ENCODE assay signal across 12 cellular contexts in genomic region chr11:3823303-3823702, GRCh38. TPM values are rescaled to one million over a fixed set of nuclear protein-coding genes. Genes with fewer than 3 reads are reported as not detected.
DNase-seq lines count a peak whose midpoint lies in the region; ATAC-seq and TF ChIP-seq lines count a peak whose summit lies in the region.
"Had no signal": no experiment of that assay in that cellular context is flagged by ENCODE, and none has a peak within 500 bp of the region (broad histone marks: within the 10 kb centered on the region; RNA-seq: fewer than 3 reads in every experiment).

No MANE protein-coding gene starts in this region.

- TF ChIP-seq CTCF in AG10803 (conservative IDR thresholded peaks at IDR 0.05; ENCODE audit: low read length) (no peak), brain microvascular endothelial cell (IDR thresholded peaks at IDR 0.05; ENCODE audit: low read depth, low read length, missing control alignments) (no peak), left lung (IDR thresholded peaks at IDR 0.05) (no peak)

- H3K9me3 ChIP-seq in MG63 (no peaks in the 10 kb centered on the region), left lung (no peaks in the 10 kb centered on the region)

- peaks cover 0 to 29% of the 10 kb centered on the region in 2 donors for H3K4me1 ChIP-seq in left lung

- DNase-seq in AG10803 (ENCODE audit: low read depth) (peak; percentile 79), MG63 (peak; percentile 66), brain microvascular endothelial cell (peak; percentile 70), left lung (no peak), NCI-H446 treated with DMSO at 0.1 percent for 48 hours (lab: John Stamatoyannopoulos, UW) (no peak), NOMO-1 treated with dmso at 0.1 percent for 144 hours (lab: John Stamatoyannopoulos, UW; ENCODE audit: unreplicated experiment) (no peak), mesenteric fat pad (ENCODE audit: low spot score) (no peak), KBM-7 (no peak)
- DNase-seq: activated CD8-positive, alpha-beta memory T cell treated with anti-CD3 and anti-CD28 coated beads for 24 hours; NCI-H187; T-helper 2 cell had no signal

- peak; percentile 16 for ATAC-seq in left lung

- no peaks in the 10 kb centered on the region; the same call in 1 of the 2 replicates for H3K36me3 ChIP-seq in MG63
- peaks cover 24% of the 10 kb centered on the region for H3K36me3 ChIP-seq in brain microvascular endothelial cell (replicated peaks)
- peaks cover 0 to 35% of the 10 kb centered on the region in 2 donors for H3K36me3 ChIP-seq in left lung

- H3K27ac ChIP-seq in brain microvascular endothelial cell (no peak overlapping the region), left lung (no peak overlapping the region)
- H3K27ac ChIP-seq: epithelial cell of prostate had no signal

- H3K27me3 ChIP-seq in MG63 (no peaks in the 10 kb centered on the region), brain microvascular endothelial cell (replicated peaks) (no peaks in the 10 kb centered on the region), left lung (no peaks in the 10 kb centered on the region)

- H3K4me3 ChIP-seq in AG10803 (ENCODE audit: low read length) (no peak overlapping the region), MG63 (no peak overlapping the region), brain microvascular endothelial cell (ENCODE audit: low read depth, low read length) (no peak overlapping the region), left lung (no peak overlapping the region)

- in situ Hi-C loops in brain microvascular endothelial cell (cut with HindIII; ENCODE audit: low pct_ligation_motif_present, low sequenced_read_pairs) (no loop called here), KBM-7 (cut with MboI; ENCODE audit: low pct_unique_long_range_greater_than_20kb, low sequenced_read_pairs) (no loop called here)

- intact Hi-C loops in left lung (cut with DNase I): no loop called here

RNA-seq across cellular contexts. Expression of gene PGAP2, which starts 14.9 kb away (rescaled TPM):
- 8.1 and 8.9 TPM in 2 replicates for total RNA-seq in MG63 (2014; rRNA removed; shearing (Covaris generic); ENCODE audit: low replicate concordance)
- total RNA-seq in left lung (10 to 100 TPM; 19.5 to 26.5 TPM), mesenteric fat pad (8.3 TPM)

RNA-seq across cellular contexts. Expression of gene RHOG, which starts 17.5 kb away (rescaled TPM):
- total RNA-seq in MG63 (2014; rRNA removed; shearing (Covaris generic); ENCODE audit: low replicate concordance): 13.0 and 23.7 TPM in 2 replicates
- total RNA-seq in left lung (100 to 1,000 TPM in 1 of 2 donors, 10 to 100 TPM in 1; 57.1 to 109 TPM), mesenteric fat pad (83.3 TPM)

RNA-seq across cellular contexts. Expression of gene NUP98, which starts 25.9 kb away (rescaled TPM):
- 99.7 and 106 TPM in 2 replicates for total RNA-seq in MG63 (2014; rRNA removed; shearing (Covaris generic); ENCODE audit: low replicate concordance)
- total RNA-seq in left lung: 10 to 100 TPM; 59.9 to 66.8 TPM
- total RNA-seq in mesenteric fat pad: 78.7 TPM

RNA-seq across cellular contexts. Expression of gene STIM1, which starts 32.2 kb away (rescaled TPM):
- 13.4 and 16.5 TPM in 2 replicates for total RNA-seq in MG63 (2014; rRNA removed; shearing (Covaris generic); ENCODE audit: low replicate concordance)
- total RNA-seq in left lung: 10 to 100 TPM; 50.9 to 52.9 TPM
- 125 TPM for total RNA-seq in mesenteric fat pad

Comparison
In these comparisons a context has a peak if more than half of its experiments do, and no peak if none do; other contexts are left out.
1. DNase-seq: peak in AG10803 (single experiment), MG63 (single experiment) and brain microvascular endothelial cell (single experiment); none in left lung (0 of 2), NCI-H446 treated with DMSO at 0.1 percent for 48 hours (single experiment), NOMO-1 treated with dmso at 0.1 percent for 144 hours (single experiment), mesenteric fat pad (single experiment) and KBM-7 (single experiment).